Comparison of ENCODE assay signal across 1 cellular context in the genomic region with DNA sequence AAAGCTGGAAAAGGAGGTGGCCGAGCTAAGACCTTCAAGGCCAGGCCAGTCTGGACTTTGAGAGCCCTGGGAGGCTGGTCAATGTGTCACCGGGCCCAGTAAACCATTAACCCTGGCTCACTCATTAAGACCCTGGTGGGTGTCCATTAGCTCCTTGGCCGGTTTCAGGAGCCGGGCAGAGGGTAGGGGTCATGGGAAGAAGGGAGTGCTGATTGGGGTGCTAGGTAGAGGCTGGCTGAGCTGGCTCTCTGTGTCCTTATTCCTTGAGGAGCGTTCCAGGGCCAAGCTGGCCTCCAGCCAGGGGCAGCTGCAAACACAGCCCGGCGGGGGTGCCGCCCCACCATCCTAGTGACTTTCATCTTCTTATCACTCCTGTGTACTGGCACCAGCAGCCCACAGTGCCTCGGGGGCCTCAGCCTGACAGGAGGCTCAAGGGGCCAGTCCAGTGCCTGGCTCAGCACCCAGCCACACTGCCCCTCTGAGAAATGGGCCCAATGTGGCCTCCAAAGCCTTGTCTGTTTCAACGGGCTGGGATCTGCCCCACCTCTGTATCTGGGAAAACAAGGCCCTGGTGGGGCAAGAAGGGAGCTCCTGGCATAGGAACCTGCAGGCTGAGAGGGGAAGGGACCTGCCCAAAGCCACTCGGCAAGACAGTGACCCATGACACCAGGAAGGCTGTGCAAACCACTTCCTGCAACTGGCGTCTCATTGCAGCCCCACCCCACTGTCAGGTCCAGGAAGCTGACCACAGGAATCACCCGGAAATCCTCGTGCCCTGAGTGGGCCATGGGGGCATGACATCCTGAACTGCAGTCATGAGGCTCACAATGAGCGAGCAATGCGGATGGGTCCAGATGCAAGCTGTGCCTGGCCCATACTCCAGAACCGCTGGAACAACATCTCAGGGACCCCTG.
A peak's percentile ranks its signal among the peaks of the same experiment; 100 is the strongest.
TF ChIP-seq lines count a peak whose summit lies in the region.

No MANE protein-coding gene starts in this region.

TF ChIP-seq in HEK293, 187 proteins besides CTCF, POLR2A, EP300 and RAD21 (continued from another document):
- no peak for TF ChIP-seq ZNF837 (tag by site-specific recombination; IDR thresholded peaks at IDR 0.05)
- TF ChIP-seq ZIC2 (tag by site-specific recombination; IDR thresholded peaks at IDR 0.05) = peak; percentile 76
- no peak for TF ChIP-seq OVOL3 (tag by site-specific recombination; IDR thresholded peaks at IDR 0.05)
- TF ChIP-seq ZNF114 (tag by site-specific recombination; IDR thresholded peaks at IDR 0.05) = no peak
- TF ChIP-seq, protein P1, sequence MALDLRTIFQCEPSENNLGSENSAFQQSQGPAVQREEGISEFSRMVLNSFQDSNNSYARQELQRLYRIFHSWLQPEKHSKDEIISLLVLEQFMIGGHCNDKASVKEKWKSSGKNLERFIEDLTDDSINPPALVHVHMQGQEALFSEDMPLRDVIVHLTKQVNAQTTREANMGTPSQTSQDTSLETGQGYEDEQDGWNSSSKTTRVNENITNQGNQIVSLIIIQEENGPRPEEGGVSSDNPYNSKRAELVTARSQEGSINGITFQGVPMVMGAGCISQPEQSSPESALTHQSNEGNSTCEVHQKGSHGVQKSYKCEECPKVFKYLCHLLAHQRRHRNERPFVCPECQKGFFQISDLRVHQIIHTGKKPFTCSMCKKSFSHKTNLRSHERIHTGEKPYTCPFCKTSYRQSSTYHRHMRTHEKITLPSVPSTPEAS (tag by site-specific recombination; IDR thresholded peaks at IDR 0.05) = no peak
- TF ChIP-seq ZNF394 (tag by site-specific recombination; IDR thresholded peaks at IDR 0.05; ENCODE audit: borderline replicate concordance) = no peak
